Comparison of ENCODE assay signal across 21 cellular contexts in genomic region chr11:82405392-82405791, GRCh38.
A peak's percentile ranks its signal among the peaks of the same experiment; 100 is the strongest.
DNase-seq lines count a peak whose midpoint lies in the region; ATAC-seq, FAIRE-seq and TF ChIP-seq lines count a peak whose summit lies in the region.
"Had no signal": no experiment of that assay in that cellular context is flagged by ENCODE, and none has a peak within 500 bp of the region (broad histone marks: within the 10 kb centered on the region; RNA-seq: fewer than 3 reads in every experiment).

No MANE protein-coding gene starts in this region.

- CTCF ChIA-PET in WTC11 (lab: Charles Lee), result no interaction called here

- H3K4me3 ChIP-seq in bronchial epithelial cell (ENCODE audit: low read depth, low read length) (no peak overlapping the region), neural progenitor cell (no peak overlapping the region), left lung (no peak overlapping the region)
- H3K4me3 ChIP-seq: A549 had no signal

- H4K20me1 ChIP-seq in neural progenitor cell (ENCODE audit: low read depth), result no peaks in the 10 kb centered on the region

- no peaks in the 10 kb centered on the region for H3F3A ChIP-seq in neural progenitor cell (ENCODE audit: low read depth)

- H3K9me3 ChIP-seq in neural progenitor cell (ENCODE audit: low read depth), result no peaks in the 10 kb centered on the region
- H3K9me3 ChIP-seq in left lung, result peaks cover 0 to 11% of the 10 kb centered on the region in 2 donors
- H3K9me3 ChIP-seq: A549, BE2C had no signal

- no peak overlapping the region for H3K4me2 ChIP-seq in neural progenitor cell
- H3K4me2 ChIP-seq: A549 had no signal

- H3K27ac Mint-ChIP-seq in neural progenitor cell, result no peak overlapping the region
- no peak overlapping the region for H3K27ac Mint-ChIP-seq in stimulated activated effector memory CD8-positive, alpha-beta T cell treated with anti-CD3 and anti-CD28 coated beads, Interleukin-12 subunit alpha, Interleukin-12 subunit beta, amount 100 ng/mL, for 72 hours
- no peak overlapping the region for H3K27ac Mint-ChIP-seq in WTC11
- H3K27ac Mint-ChIP-seq: CD4-positive, alpha-beta memory T cell; H9 had no signal

- H3K27me3 ChIP-seq in bronchial epithelial cell (ENCODE audit: control insufficient read depth, insufficient read depth, low read length) (no peaks in the 10 kb centered on the region), neural progenitor cell (no peaks in the 10 kb centered on the region), left lung (no peaks in the 10 kb centered on the region)
- H3K27me3 ChIP-seq: BE2C had no signal

- H3K27ac ChIP-seq in neural progenitor cell (no peak overlapping the region), left lung (no peak overlapping the region)
- H3K27ac ChIP-seq: A549, C4-2B had no signal

- POLR2A ChIA-PET in WTC11 (lab: Charles Lee), result no interaction called here

- peak; percentile 34 for ATAC-seq in stimulated activated effector memory CD8-positive, alpha-beta T cell treated with anti-CD3 and anti-CD28 coated beads, Interleukin-12 subunit alpha, Interleukin-12 subunit beta, amount 100 ng/mL, for 72 hours
- ATAC-seq in WTC11 (no peak), left lung (no peak), HG02884 (IDR thresholded peaks at IDR 0.05; ENCODE audit: unreplicated experiment) (no peak)
- ATAC-seq: A549 had no signal

- H3K4me1 ChIP-seq in neural progenitor cell, result no peaks in the 10 kb centered on the region
- no peaks in the 10 kb centered on the region for H3K4me1 ChIP-seq in left lung
- H3K4me1 ChIP-seq: A549, BE2C had no signal

- H3K27me3 Mint-ChIP-seq in neural progenitor cell (ENCODE audit: insufficient read depth, low read depth) (peaks cover 2% of the 10 kb centered on the region), WTC11 (ENCODE audit: low read depth) (no peaks in the 10 kb centered on the region; the same call in 1 of the 2 replicates)
- H3K27me3 Mint-ChIP-seq: CD4-positive, alpha-beta memory T cell had no signal

- H3K36me3 Mint-ChIP-seq in neural progenitor cell, result no peaks in the 10 kb centered on the region
- H3K36me3 Mint-ChIP-seq in stimulated activated effector memory CD8-positive, alpha-beta T cell treated with anti-CD3 and anti-CD28 coated beads, Interleukin-12 subunit alpha, Interleukin-12 subunit beta, amount 100 ng/mL, for 72 hours, result no peaks in the 10 kb centered on the region
- no peaks in the 10 kb centered on the region for H3K36me3 Mint-ChIP-seq in WTC11
- H3K36me3 Mint-ChIP-seq: CD4-positive, alpha-beta memory T cell had no signal

- FAIRE-seq in bronchial epithelial cell (lab: Jason Lieb, UNC), result peak; percentile 94
- FAIRE-seq: A549, D721Med, GM12892, GM19239 had no signal

- no peak for TF ChIP-seq CTCF in bronchial epithelial cell (IDR thresholded peaks at IDR 0.05; ENCODE audit: insufficient read depth, low read length, severe bottlenecking)
- TF ChIP-seq CTCF in neural progenitor cell (IDR thresholded peaks at IDR 0.05), result no peak
- TF ChIP-seq CTCF in WTC11 (IDR thresholded peaks at IDR 0.05), result no peak
- TF ChIP-seq CTCF in left lung (IDR thresholded peaks at IDR 0.05), result no peak

- H3K9ac ChIP-seq in neural progenitor cell, result no peak overlapping the region

- no peaks in the 10 kb centered on the region for H3K79me2 ChIP-seq in neural progenitor cell (ENCODE audit: low read depth)

- H3K4me1 Mint-ChIP-seq in neural progenitor cell (no peaks in the 10 kb centered on the region), WTC11 (no peaks in the 10 kb centered on the region)
- H3K4me1 Mint-ChIP-seq in stimulated activated effector memory CD8-positive, alpha-beta T cell treated with anti-CD3 and anti-CD28 coated beads, Interleukin-12 subunit alpha, Interleukin-12 subunit beta, amount 100 ng/mL, for 72 hours, result no peaks in the 10 kb centered on the region
- H3K4me1 Mint-ChIP-seq: CD4-positive, alpha-beta memory T cell; H9 had no signal

- H3K36me3 ChIP-seq in bronchial epithelial cell (ENCODE audit: control insufficient read depth, insufficient read depth, low read length) (no peaks in the 10 kb centered on the region), neural progenitor cell (no peaks in the 10 kb centered on the region), left lung (no peaks in the 10 kb centered on the region)
- H3K36me3 ChIP-seq: BE2C had no signal

- no peak overlapping the region for H2AFZ ChIP-seq in neural progenitor cell (replicated peaks)

- H3K9me3 Mint-ChIP-seq in neural progenitor cell (no peaks in the 10 kb centered on the region), WTC11 (peaks cover 10% of the 10 kb centered on the region)
- peaks cover 12% of the 10 kb centered on the region for H3K9me3 Mint-ChIP-seq in stimulated activated effector memory CD8-positive, alpha-beta T cell treated with anti-CD3 and anti-CD28 coated beads, Interleukin-12 subunit alpha, Interleukin-12 subunit beta, amount 100 ng/mL, for 72 hours
- H3K9me3 Mint-ChIP-seq: H9 had no signal

- intact Hi-C loops in left lung (cut with DNase I), result no loop called here

- DNase-seq in bronchial epithelial cell (ENCODE audit: low read depth) (no peak), iPS-NIHi7 (ENCODE audit: extremely low spot score) (peak; percentile 31), neural progenitor cell (ENCODE audit: low spot score) (peak; percentile 7), WTC11 (ENCODE audit: low spot score) (no peak), left lung (no peak)
- DNase-seq in stimulated activated effector memory CD8-positive, alpha-beta T cell treated with anti-CD3 and anti-CD28 coated beads, Interleukin-12 subunit alpha, Interleukin-12 subunit beta, amount 100 ng/mL, for 72 hours (ENCODE audit: low spot score in 2 of 2), result no peak
- DNase-seq in stimulated activated CD4-positive, alpha-beta T cell treated with anti-CD3 and anti-CD28 coated beads, Interleukin-4, amount 100 ng/mL, for 4 hours, result no peak
- DNase-seq: BE2C; CD4-positive, alpha-beta memory T cell; DMS153; DMS79 treated with DMSO at 0.1 percent for 48 hours; EL; GDM1; GOT3; H9 had no signal

- H3K4me3 Mint-ChIP-seq in neural progenitor cell (no peak overlapping the region), WTC11 (no peak overlapping the region)
- no peak overlapping the region for H3K4me3 Mint-ChIP-seq in stimulated activated effector memory CD8-positive, alpha-beta T cell treated with anti-CD3 and anti-CD28 coated beads, Interleukin-12 subunit alpha, Interleukin-12 subunit beta, amount 100 ng/mL, for 72 hours
- H3K4me3 Mint-ChIP-seq: CD4-positive, alpha-beta memory T cell; H9 had no signal

TF ChIP-seq in WTC11, 78 proteins besides CTCF, POLR2A, EP300 and RAD21:
- TF ChIP-seq NR1H2 (CRISPR knock-in tag; IDR thresholded peaks at IDR 0.05), result no peak
- TF ChIP-seq ZNF232 (CRISPR knock-in tag; IDR thresholded peaks at IDR 0.05), result no peak
- no peak for TF ChIP-seq CREB1 (CRISPR knock-in tag; IDR thresholded peaks at IDR 0.05)
TF ChIP-seq in WTC11: peak in this region for 0.

Comparison
In these comparisons a context has a peak if more than half of its experiments do, and no peak if none do; other contexts are left out.
1. DNase-seq: peak in iPS-NIHi7 (single experiment) and neural progenitor cell (single experiment); none in bronchial epithelial cell (single experiment), stimulated activated effector memory CD8-positive, alpha-beta T cell treated with anti-CD3 and anti-CD28 coated beads, Interleukin-12 subunit alpha, Interleukin-12 subunit beta, amount 100 ng/mL, for 72 hours (0 of 2), stimulated activated CD4-positive, alpha-beta T cell treated with anti-CD3 and anti-CD28 coated beads, Interleukin-4, amount 100 ng/mL, for 4 hours (0 of 2), WTC11 (single experiment) and left lung (0 of 2).